In the genomic region with DNA sequence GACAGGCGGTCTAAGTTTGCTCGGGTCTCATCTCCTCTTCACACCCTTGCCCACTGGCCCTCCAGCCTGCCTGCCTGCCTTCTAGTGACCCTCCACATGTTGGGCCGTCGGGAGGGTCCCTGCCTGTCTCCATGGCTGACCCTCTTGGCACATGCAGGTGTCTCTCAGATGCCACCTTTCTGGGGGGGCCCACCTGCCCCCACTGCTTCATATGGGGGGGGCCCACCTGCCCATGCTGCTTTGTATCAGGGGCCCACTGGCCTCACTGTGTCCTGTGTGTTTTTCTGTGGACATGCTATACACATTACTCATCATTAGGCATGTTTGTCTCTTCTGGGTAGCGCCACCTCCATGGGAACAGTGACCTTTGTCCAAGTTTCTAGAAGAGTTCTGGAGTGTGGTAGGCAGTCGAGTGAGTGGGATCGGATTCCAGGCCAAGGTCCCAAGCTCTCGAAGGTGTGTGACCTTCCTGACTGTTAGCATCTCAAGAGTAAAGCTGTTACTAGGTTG, we compare ENCODE assay signal across 17 cellular contexts. TPM values are rescaled to one million over a fixed set of nuclear protein-coding genes. Genes with fewer than 3 reads are reported as not detected.
A peak's percentile ranks its signal among the peaks of the same experiment; 100 is the strongest.
DNase-seq lines count a peak whose midpoint lies in the region; ATAC-seq, FAIRE-seq and TF ChIP-seq lines count a peak whose summit lies in the region.
"Had no signal": no experiment of that assay in that cellular context is flagged by ENCODE, and none has a peak within 500 bp of the region (broad histone marks: within the 10 kb centered on the region; RNA-seq: fewer than 3 reads in every experiment).

No MANE protein-coding gene starts in this region.

- no peak for TF ChIP-seq POLR2A in breast epithelium (IDR thresholded peaks at IDR 0.05)
- TF ChIP-seq POLR2A in gastrocnemius medialis (IDR thresholded peaks at IDR 0.05) = no peak

- H3K27me3 ChIP-seq in breast epithelium (no peaks in the 10 kb centered on the region), bronchial epithelial cell (ENCODE audit: control insufficient read depth, insufficient read depth, low read length) (no peaks in the 10 kb centered on the region), kidney epithelial cell (ENCODE audit: control insufficient read depth, insufficient read depth, low read length) (no peaks in the 10 kb centered on the region), gastrocnemius medialis (no peaks in the 10 kb centered on the region)
- H3K27me3 ChIP-seq: spleen had no signal

- no peak overlapping the region for H3K4me3 Mint-ChIP-seq in MCF 10A (ENCODE audit: unreplicated experiment)
- H3K4me3 Mint-ChIP-seq: activated T-cell treated with anti-CD3 and anti-CD28 coated beads, Interleukin-2, amount 50 U/mL, for 24 hours; effector memory CD8-positive, alpha-beta T cell had no signal

- no peaks in the 10 kb centered on the region for H3K4me1 ChIP-seq in breast epithelium
- H3K4me1 ChIP-seq in gastrocnemius medialis = peaks cover 0 to 4% of the 10 kb centered on the region in 2 donors

- CTCF ChIA-PET in MCF 10A (lab: Yijun Ruan, JAX) = no interaction called here

- no peaks in the 10 kb centered on the region for H3K27me3 Mint-ChIP-seq in MCF 10A (ENCODE audit: insufficient read depth, unreplicated experiment)

- H3K4me3 ChIP-seq in breast epithelium (no peak overlapping the region), bronchial epithelial cell (ENCODE audit: low read depth, low read length) (no peak overlapping the region), kidney epithelial cell (ENCODE audit: low read depth, low read length) (no peak overlapping the region), gastrocnemius medialis (no peak overlapping the region)
- H3K4me3 ChIP-seq: spleen had no signal

- peaks cover 39% of the 10 kb centered on the region for H3K36me3 Mint-ChIP-seq in MCF 10A (ENCODE audit: insufficient read depth, unreplicated experiment)

- no peaks in the 10 kb centered on the region for H3K9me3 Mint-ChIP-seq in MCF 10A (ENCODE audit: unreplicated experiment)
- H3K9me3 Mint-ChIP-seq: activated T-cell treated with anti-CD3 and anti-CD28 coated beads, Interleukin-2, amount 50 U/mL, for 24 hours; effector memory CD8-positive, alpha-beta T cell had no signal

- FAIRE-seq in bronchial epithelial cell (lab: Jason Lieb, UNC) = no peak
- FAIRE-seq: astrocyte had no signal

- ATAC-seq in gastrocnemius medialis = no peak
- no peak for ATAC-seq in GM21723 (IDR thresholded peaks at IDR 0.05; ENCODE audit: unreplicated experiment)
- ATAC-seq: effector memory CD8-positive, alpha-beta T cell had no signal

- intact Hi-C loops in MCF 10A (cut with micrococcal nuclease) (no loop called here), breast epithelium (cut with DNase I; ENCODE audit: low total_unique reads) (no loop called here), gastrocnemius medialis (cut with DNase I; ENCODE audit: low total_unique reads) (no loop called here)

- POLR2A ChIA-PET in MCF 10A (lab: Yijun Ruan, JAX) = no interaction called here

- in situ Hi-C loops in gastrocnemius medialis (cut with MboI; ENCODE audit: low sequenced_read_pairs in 4 of 4) = no loop called here
- in situ Hi-C loops in GM13977 (cut with MboI; ENCODE audit: low pct_unique_long_range_greater_than_20kb, low sequenced_read_pairs, unreplicated experiment) = no loop called here

- H3K27ac ChIP-seq in breast epithelium (no peak overlapping the region), gastrocnemius medialis (peak overlapping the region in 2 of 4 donors; percentile 27 to 30)
- H3K27ac ChIP-seq: 22Rv1, spleen had no signal

- BruUV-seq in MCF 10A (replicated peaks; lab: Mats Ljungman, UMichigan) = no TSS peak

- DNase-seq in MCF 10A (ENCODE audit: unreplicated experiment) = peak; percentile 32
- no peak for DNase-seq in breast epithelium (ENCODE audit: low spot score in 2 of 2)
- DNase-seq in bronchial epithelial cell (ENCODE audit: low read depth) = peak; percentile 31
- DNase-seq in kidney epithelial cell (ENCODE audit: low read depth) = peak; percentile 26
- DNase-seq in gastrocnemius medialis = no peak
- DNase-seq in activated naive CD4-positive, alpha-beta T cell treated with anti-CD3 and anti-CD28 coated beads, Interleukin-2, amount 50 U/mL, for 16 hours = no peak
- no peak for DNase-seq in GM13977 (ENCODE audit: low spot score)
- DNase-seq: activated CD4-positive, CD25-positive, alpha-beta regulatory T cell treated with anti-CD3 and anti-CD28 coated beads, Interleukin-2, amount 50 U/mL, for 72 hours; activated T-cell treated with anti-CD3 and anti-CD28 coated beads, Interleukin-2, amount 50 U/mL, for 24 hours; DMS153; effector memory CD8-positive, alpha-beta T cell; glutamatergic neuron; nucleus accumbens; spleen had no signal

- H3K36me3 ChIP-seq in breast epithelium = no peaks in the 10 kb centered on the region
- peaks cover 3% of the 10 kb centered on the region for H3K36me3 ChIP-seq in bronchial epithelial cell (ENCODE audit: control insufficient read depth, insufficient read depth, low read length)
- H3K36me3 ChIP-seq in kidney epithelial cell (ENCODE audit: control insufficient read depth, insufficient read depth, low read length) = no peaks in the 10 kb centered on the region
- H3K36me3 ChIP-seq in gastrocnemius medialis = peaks cover 0 to 12% of the 10 kb centered on the region in 2 donors

- H3K27ac Mint-ChIP-seq in MCF 10A (ENCODE audit: low read depth, unreplicated experiment) = peak overlapping the region; percentile 77
- H3K27ac Mint-ChIP-seq: activated T-cell treated with anti-CD3 and anti-CD28 coated beads, Interleukin-2, amount 50 U/mL, for 24 hours; effector memory CD8-positive, alpha-beta T cell had no signal

- TF ChIP-seq CTCF in MCF 10A (IDR thresholded peaks at IDR 0.05; ENCODE audit: unreplicated experiment) = no peak
- no peak for TF ChIP-seq CTCF in breast epithelium (IDR thresholded peaks at IDR 0.05)
- TF ChIP-seq CTCF in bronchial epithelial cell (IDR thresholded peaks at IDR 0.05; ENCODE audit: insufficient read depth, low read length, severe bottlenecking) = no peak
- no peak for TF ChIP-seq CTCF in kidney epithelial cell (IDR thresholded peaks at IDR 0.05; ENCODE audit: insufficient read depth, low read length, poor library complexity, severe bottlenecking)
- no peak for TF ChIP-seq CTCF in gastrocnemius medialis (IDR thresholded peaks at IDR 0.05 in 4 of 5, conservative IDR thresholded peaks at IDR 0.05 in 1 of 5)
- TF ChIP-seq CTCF in GM13977 (IDR thresholded peaks at IDR 0.05; ENCODE audit: extremely low read depth, insufficient read depth, missing control alignments) = no peak

- H3K4me1 Mint-ChIP-seq in MCF 10A (ENCODE audit: insufficient read depth, unreplicated experiment) = peaks cover 16% of the 10 kb centered on the region

- H3K9me3 ChIP-seq in breast epithelium (no peaks in the 10 kb centered on the region), gastrocnemius medialis (no peaks in the 10 kb centered on the region)
- H3K9me3 ChIP-seq: spleen had no signal

RNA-seq across cellular contexts. Expression of a gene that starts 40.4 kb away (rescaled TPM):
- total RNA-seq in MCF 10A (2022) (not detected in 2 replicates), breast epithelium (under 1 TPM in 1 of 3 donors, not detected in 2; 0.66 TPM), bronchial epithelial cell (not detected in 2 replicates), kidney epithelial cell (not detected in 2 replicates), gastrocnemius medialis (1 to 10 TPM in 1 of 4 donors, under 1 TPM in 1, not detected in 2; 0.16 to 1.0 TPM)
- total RNA-seq: astrocyte had no signal

Comparison
In these comparisons a context has a peak if more than half of its experiments do, and no peak if none do; other contexts are left out.
1. DNase-seq: peak in MCF 10A (single experiment), bronchial epithelial cell (single experiment) and kidney epithelial cell (single experiment); none in breast epithelium (0 of 2), gastrocnemius medialis (0 of 2), activated naive CD4-positive, alpha-beta T cell treated with anti-CD3 and anti-CD28 coated beads, Interleukin-2, amount 50 U/mL, for 16 hours (single experiment) and GM13977 (single experiment).